Comparison of ENCODE assay signal across 23 cellular contexts in genomic region chr12:40056357-40056756, GRCh38. TPM values are rescaled to one million over a fixed set of nuclear protein-coding genes. Genes with fewer than 3 reads are reported as not detected.
DNase-seq lines count a peak whose midpoint lies in the region; ATAC-seq and TF ChIP-seq lines count a peak whose summit lies in the region.
"Had no signal": no experiment of that assay in that cellular context is flagged by ENCODE, and none has a peak within 500 bp of the region (broad histone marks: within the 10 kb centered on the region; RNA-seq: fewer than 3 reads in every experiment).

No MANE protein-coding gene starts in this region.

- H3K27ac ChIP-seq in left ventricle myocardium inferior (replicated peaks) (peak overlapping the region; percentile 77), esophagus muscularis mucosa (replicated peaks in 1 of 4) (peak overlapping the region in 3 of 4 donors; percentile 69 to 75 (median 72))
- H3K27ac ChIP-seq: A549, RWPE1 had no signal

- H3K4me1 ChIP-seq in left ventricle myocardium inferior: peaks cover 47% of the 10 kb centered on the region
- peaks cover 22 to 68% (median 47%) of the 10 kb centered on the region in 4 donors for H3K4me1 ChIP-seq in esophagus muscularis mucosa

- no peak for TF ChIP-seq POLR2A in esophagus muscularis mucosa (IDR thresholded peaks at IDR 0.05; ENCODE audit: low read depth)

- DNase-seq in left ventricle myocardium inferior (no peak), left cardiac atrium (no peak), NCI-H2227 (lab: John Stamatoyannopoulos, UW; ENCODE audit: unreplicated experiment) (peak; percentile 17), esophagus muscularis mucosa (ENCODE audit: extremely low spot score) (no peak), iPS-NIHi7 (ENCODE audit: extremely low spot score) (no peak)
- DNase-seq in NK-92 treated with Interleukin-12 subunit alpha and Interleukin-12 subunit beta, amount 100 ng/mL, for 24 hours (lab: John Stamatoyannopoulos, UW): no peak
- no peak for DNase-seq in stimulated activated CD4-positive, alpha-beta T cell treated with anti-CD3 and anti-CD28 coated beads, Interleukin-4, amount 100 ng/mL, for 24 hours
- DNase-seq: C1 segment of cervical spinal cord; CD4-positive, alpha-beta memory T cell; DMS53; HCEC 1CT; IMR-90; KG1; MG63; NCI-H1436; NCI-H187; NCI-H2107; NCI-H226; NCI-H510A; T-helper 1 cell had no signal

- no peak overlapping the region for H3K4me3 ChIP-seq in left ventricle myocardium inferior
- H3K4me3 ChIP-seq in esophagus muscularis mucosa: no peak overlapping the region
- H3K4me3 ChIP-seq: A549, MG63 had no signal

- H3K36me3 ChIP-seq in left ventricle myocardium inferior (no peaks in the 10 kb centered on the region), esophagus muscularis mucosa (no peaks in the 10 kb centered on the region)
- H3K36me3 ChIP-seq: MG63 had no signal

- TF ChIP-seq CTCF in left ventricle myocardium inferior (IDR thresholded peaks at IDR 0.05; ENCODE audit: borderline replicate concordance) (no peak), esophagus muscularis mucosa (IDR thresholded peaks at IDR 0.05) (no peak)

- no peak for ATAC-seq in left cardiac atrium
- ATAC-seq: A549, Panc1 had no signal

- intact Hi-C loops in left ventricle myocardium inferior (cut with micrococcal nuclease): no loop called here
- intact Hi-C loops in left cardiac atrium (cut with DNase I): no loop called here
- intact Hi-C loops in esophagus muscularis mucosa (cut with DNase I): no loop called here

- H3K27me3 ChIP-seq in left ventricle myocardium inferior (ENCODE audit: low read depth) (no peaks in the 10 kb centered on the region), esophagus muscularis mucosa (no peaks in the 10 kb centered on the region)
- H3K27me3 ChIP-seq: MG63 had no signal

- H3K9me3 ChIP-seq in left ventricle myocardium inferior (replicated peaks) (no peaks in the 10 kb centered on the region), esophagus muscularis mucosa (no peaks in the 10 kb centered on the region)
- H3K9me3 ChIP-seq: A549, MG63 had no signal

- WGBS in esophagus muscularis mucosa: 81% methylated on average over 1 of the region's 1 CpG

- TF ChIP-seq EP300 in esophagus muscularis mucosa (IDR thresholded peaks at IDR 0.05): no peak

RNA-seq across cellular contexts. Expression of gene SLC2A13, which starts 49.5 kb away (rescaled TPM):
- total RNA-seq in left ventricle myocardium inferior (5.5 TPM), left cardiac atrium (10 to 100 TPM in 1 of 2 donors, 1 to 10 TPM in 1; 6.4 to 16.3 TPM), esophagus muscularis mucosa (10 to 100 TPM; 19.6 to 25.7 (median 21.4) TPM)
